ENCODE assay signal across 27 cellular contexts in genomic region chr12:53781218-53781801, GRCh38. TPM values are rescaled to one million over a fixed set of nuclear protein-coding genes. Genes with fewer than 3 reads are reported as not detected.
DNase-seq lines count a peak whose midpoint lies in the region; ATAC-seq and TF ChIP-seq lines count a peak whose summit lies in the region.
"Had no signal": no experiment of that assay in that cellular context is flagged by ENCODE, and none has a peak within 500 bp of the region (broad histone marks: within the 10 kb centered on the region; RNA-seq: fewer than 3 reads in every experiment).

No MANE protein-coding gene starts in this region.

- no peak overlapping the region for H2AK5ac ChIP-seq in IMR-90 (ENCODE audit: low read depth, low read length)

- no peak overlapping the region for H3K18ac ChIP-seq in IMR-90 (ENCODE audit: low read depth, low read length)

- no peak overlapping the region for H4K8ac ChIP-seq in IMR-90 (ENCODE audit: low read depth in 2 of 2, low read length in 2 of 2)

- no peak overlapping the region for H2BK15ac ChIP-seq in IMR-90 (ENCODE audit: low read depth, low read length)

- H4K5ac ChIP-seq in IMR-90 (ENCODE audit: low read depth, low read length) = no peak overlapping the region

- TF ChIP-seq POLR2A in IMR-90 (IDR thresholded peaks at IDR 0.05; ENCODE audit: low read depth, low read length) (no peak), adrenal gland (IDR thresholded peaks at IDR 0.05) (no peak)

- H3K14ac ChIP-seq in IMR-90 (replicated peaks; ENCODE audit: low read depth, low read length) = no peak overlapping the region

- H3K9ac ChIP-seq in IMR-90 (ENCODE audit: low read depth, low read length) = no peak overlapping the region
- H3K9ac ChIP-seq: neural progenitor cell had no signal

- TF ChIP-seq RAD21 in IMR-90 (IDR thresholded peaks at IDR 0.05; ENCODE audit: low read length) = no peak

- no peaks in the 10 kb centered on the region for H3K79me1 ChIP-seq in IMR-90 (ENCODE audit: low read depth in 1 of 2, low read length in 2 of 2)

- no peak for TF ChIP-seq CTCF in IMR-90 (conservative IDR thresholded peaks at IDR 0.05; ENCODE audit: low read depth, low read length)
- TF ChIP-seq CTCF in foreskin fibroblast (IDR thresholded peaks at IDR 0.05; ENCODE audit: low read depth, low read length) = no peak
- TF ChIP-seq CTCF in adrenal gland (IDR thresholded peaks at IDR 0.05) = no peak
- no peak for TF ChIP-seq CTCF in osteocyte (IDR thresholded peaks at IDR 0.05)
- no peak for TF ChIP-seq CTCF in lower lobe of right lung (IDR thresholded peaks at IDR 0.05)

- no CpG with 5 or more reads among the region's 5 CpGs for WGBS in IMR-90 (ENCODE audit: extremely low coverage in 2 of 2, insufficient read length in 1 of 2), 2 experiments
- WGBS in adrenal gland, 4 donors = 19 to 24% (median 23%) methylated on average over 5 of the region's 5 CpGs

- H3K27ac ChIP-seq in IMR-90 (ENCODE audit: insufficient read depth, low read length) = no peak overlapping the region
- H3K27ac ChIP-seq in adrenal gland = no peak overlapping the region
- no peak overlapping the region for H3K27ac ChIP-seq in lower lobe of right lung
- H3K27ac ChIP-seq: C4-2B, foreskin keratinocyte, hepatocyte, neural progenitor cell, uterus had no signal

- H3K9me3 ChIP-seq in IMR-90 (ENCODE audit: control insufficient read depth, insufficient read depth, low read length) (no peaks in the 10 kb centered on the region), adrenal gland (replicated peaks in 1 of 3) (no peaks in the 10 kb centered on the region), lower lobe of right lung (no peaks in the 10 kb centered on the region)
- H3K9me3 ChIP-seq: mucosa of descending colon, uterus had no signal

- no peak overlapping the region for H2BK5ac ChIP-seq in IMR-90 (ENCODE audit: low read depth, low read length, poor library complexity, severe bottlenecking)

- no peak overlapping the region for H4K91ac ChIP-seq in IMR-90 (ENCODE audit: insufficient read depth, low read depth, low read length)

- H3K4me3 ChIP-seq in IMR-90 (ENCODE audit: insufficient read depth, low read depth, low read length) = no peak overlapping the region
- H3K4me3 ChIP-seq in foreskin fibroblast (ENCODE audit: low read depth in 1 of 2, low read length in 2 of 2) = no peak overlapping the region
- no peak overlapping the region for H3K4me3 ChIP-seq in adrenal gland
- H3K4me3 ChIP-seq in lower lobe of right lung = no peak overlapping the region
- H3K4me3 ChIP-seq: hepatocyte, mucosa of descending colon, neural progenitor cell, uterus had no signal

- peaks cover 83% of the 10 kb centered on the region for H3K27me3 Mint-ChIP-seq in osteocyte (ENCODE audit: unreplicated experiment)

- H3K56ac ChIP-seq in IMR-90 (ENCODE audit: extremely low read depth, insufficient read depth, low read length) = no peak overlapping the region

- H3K4me3 Mint-ChIP-seq in osteocyte (ENCODE audit: unreplicated experiment) = no peak overlapping the region
- H3K4me3 Mint-ChIP-seq: activated naive CD8-positive, alpha-beta T cell; neural progenitor cell had no signal

- H3K27me3 ChIP-seq in IMR-90 (ENCODE audit: control insufficient read depth, insufficient read depth, low read length) (peaks cover 40% of the 10 kb centered on the region), adrenal gland (peaks cover 21% of the 10 kb centered on the region), lower lobe of right lung (ENCODE audit: low read depth) (peaks cover 24% of the 10 kb centered on the region)
- H3K27me3 ChIP-seq: foreskin keratinocyte, uterus had no signal

- H3K23ac ChIP-seq in IMR-90 (ENCODE audit: low read depth, low read length) = no peak overlapping the region

- no peaks in the 10 kb centered on the region for H3K4me1 ChIP-seq in IMR-90 (ENCODE audit: control insufficient read depth, insufficient read depth, low read length)
- H3K4me1 ChIP-seq in adrenal gland (replicated peaks in 1 of 2) = no peaks in the 10 kb centered on the region
- no peaks in the 10 kb centered on the region for H3K4me1 ChIP-seq in lower lobe of right lung
- H3K4me1 ChIP-seq: neural progenitor cell had no signal

- H3K4me2 ChIP-seq in IMR-90 (ENCODE audit: low read depth, low read length) = no peak overlapping the region
- H3K4me2 ChIP-seq: hepatocyte, neural progenitor cell had no signal

- dilution Hi-C loops in IMR-90 (cut with HindIII; ENCODE audit: low sequenced_read_pairs, unreplicated experiment) = no loop called here

- no peaks in the 10 kb centered on the region for H4K20me1 ChIP-seq in IMR-90 (ENCODE audit: insufficient read depth, low read length)

- in situ Hi-C loops in IMR-90 (cut with MboI; ENCODE audit: low sequenced_read_pairs) = no loop called here

- H3K27ac Mint-ChIP-seq in osteocyte (ENCODE audit: unreplicated experiment) = no peak overlapping the region
- H3K27ac Mint-ChIP-seq: activated naive CD8-positive, alpha-beta T cell; activated T-helper 2 cell treated with anti-CD3 and anti-CD28 coated beads, Interferon-gamma antibody, Interleukin-2, Interleukin-4, amounts not matched to agents 10 μg/mL and 5 μg/mL and 100 μg/mL, durations not matched to agents 14 hours and 24 hours and 36 hours; neural progenitor cell; progenitor cell of endocrine pancreas had no signal

- H3K36me3 ChIP-seq in IMR-90 (ENCODE audit: control insufficient read depth, insufficient read depth, low read length) (no peaks in the 10 kb centered on the region), adrenal gland (replicated peaks in 1 of 2) (no peaks in the 10 kb centered on the region), lower lobe of right lung (no peaks in the 10 kb centered on the region)
- H3K36me3 ChIP-seq: neural progenitor cell, uterus had no signal

- H3K36me3 Mint-ChIP-seq in osteocyte (ENCODE audit: unreplicated experiment) = no peaks in the 10 kb centered on the region
- H3K36me3 Mint-ChIP-seq: activated naive CD8-positive, alpha-beta T cell; neural progenitor cell had no signal

- BruUV-seq in IMR-90 (replicated peaks; lab: Mats Ljungman, UMichigan) = no TSS peak

- H3K4ac ChIP-seq in IMR-90 (ENCODE audit: low read depth, low read length) = no peak overlapping the region

- H2BK120ac ChIP-seq in IMR-90 (ENCODE audit: low read depth, low read length) = no peak overlapping the region

- H3K9me3 Mint-ChIP-seq in osteocyte (ENCODE audit: unreplicated experiment) = no peaks in the 10 kb centered on the region
- H3K9me3 Mint-ChIP-seq: activated T-helper 2 cell treated with anti-CD3 and anti-CD28 coated beads, Interferon-gamma antibody, Interleukin-2, Interleukin-4, amounts not matched to agents 10 μg/mL and 5 μg/mL and 100 μg/mL, durations not matched to agents 14 hours and 24 hours and 36 hours; neural progenitor cell had no signal

- no peak overlapping the region for H2BK20ac ChIP-seq in IMR-90 (ENCODE audit: low read depth, low read length)

- intact Hi-C loops in IMR-90 (cut with micrococcal nuclease) (no loop called here), adrenal gland (cut with DNase I) (no loop called here), lower lobe of right lung (cut with DNase I) (no loop called here)

- CTCF ChIA-PET in IMR-90 (lab: Yijun Ruan, JAX) = no interaction called here

- ATAC-seq in IMR-90 (ENCODE audit: low read depth) (no peak), lower lobe of right lung (no peak)
- ATAC-seq: foreskin keratinocyte had no signal

- no peak overlapping the region for H2AFZ ChIP-seq in IMR-90 (replicated peaks; ENCODE audit: low read length, poor library complexity)
- H2AFZ ChIP-seq: hepatocyte, neural progenitor cell had no signal

- POLR2A ChIA-PET in IMR-90 (lab: Charles Lee; ENCODE audit: unreplicated experiment) = no interaction called here

- DNase-seq in Ammon's horn (ENCODE audit: low spot score) (peak; percentile 30), IMR-90 (peak; percentile 16), NCI-H774 (lab: John Stamatoyannopoulos, UW) (peak; percentile 42), foreskin fibroblast (peak; percentile 35 to 57), adrenal gland (no peak), osteocyte (ENCODE audit: extremely low spot score, unreplicated experiment) (no peak), CD1c-positive myeloid dendritic cell (ENCODE audit: extremely low spot score) (no peak), lower lobe of right lung (no peak)
- DNase-seq: ACHN; activated CD4-positive, alpha-beta T cell treated with anti-CD3 and anti-CD28 coated beads, Interleukin-2, amount 50 U/mL, for 1 hour; GF-D8; mucosa of descending colon; NCI-H1436 treated with DMSO at 0.1 percent for 48 hours; NCI-H2227 treated with DMSO at 0.1 percent for 48 hours; RPMI8226; uterus had no signal

- H3K9me1 ChIP-seq in IMR-90 (ENCODE audit: insufficient read depth, low read length) = no peaks in the 10 kb centered on the region

- no peaks in the 10 kb centered on the region for H3K4me1 Mint-ChIP-seq in osteocyte (ENCODE audit: unreplicated experiment)
- H3K4me1 Mint-ChIP-seq: neural progenitor cell had no signal

- H2AK9ac ChIP-seq in IMR-90 (replicated peaks; ENCODE audit: low read depth, low read length, poor library complexity) = no peak overlapping the region

TF ChIP-seq in IMR-90, 13 proteins besides CTCF, POLR2A, EP300 and RAD21 (continues in another document):
- TF ChIP-seq MAZ (IDR thresholded peaks at IDR 0.05; ENCODE audit: borderline replicate concordance, low read depth, low read length) = no peak
- TF ChIP-seq RCOR1 (IDR thresholded peaks at IDR 0.05; ENCODE audit: insufficient replicate concordance, low read length) = no peak
- no peak for TF ChIP-seq FOS (IDR thresholded peaks at IDR 0.05; ENCODE audit: low read depth, low read length)
- no peak for TF ChIP-seq MXI1 (IDR thresholded peaks at IDR 0.05; ENCODE audit: borderline replicate concordance, low read depth, low read length)

RNA-seq across cellular contexts. Expression of gene CISTR, which starts 29.5 kb away (rescaled TPM):
- total RNA-seq in IMR-90 (2012; rRNA removed) (not detected in 2 replicates), adrenal gland (not detected), osteocyte (not detected in 2 replicates), lower lobe of right lung (not detected)
- polyA plus RNA-seq in IMR-90 (2012; rRNA removed) (not detected in 2 replicates), adrenal gland (not detected)
- not detected in 2 replicates for polyA plus RNA-seq in IMR-90 (2012; cell fraction: cytosol; rRNA removed)
- polyA plus RNA-seq in IMR-90 (2012; cell fraction: nucleus; rRNA removed; ENCODE audit: low replicate concordance) = not detected in 2 replicates
- total RNA-seq: activated T-helper 2 cell treated with anti-CD3 and anti-CD28 coated beads, Interferon-gamma antibody, Interleukin-2, Interleukin-4, amounts not matched to agents 10 μg/mL and 5 μg/mL and 100 μg/mL, durations not matched to agents 14 hours and 24 hours and 36 hours; cerebellum; epithelial cell of proximal tubule; foreskin keratinocyte; hepatocyte; liver; mucosa of descending colon; progenitor cell of endocrine pancreas; T-helper 2 cell treated with Interferon-gamma antibody and Interleukin-4, amounts not matched to agents 100 ng/mL and 5 ng/mL, for 36 hours; uterus had no signal
- polyA plus RNA-seq: foreskin keratinocyte, hepatocyte, liver had no signal

RNA-seq across cellular contexts. Expression of gene CALCOCO1, which starts 54.1 kb away (rescaled TPM):
- total RNA-seq in IMR-90 (2012; rRNA removed) (100.0 and 169 TPM in 2 replicates), adrenal gland (100 to 1,000 TPM in 6 of 8 donors, 10 to 100 TPM in 2; 62.2 to 187 (median 146) TPM), osteocyte (186 and 198 TPM in 2 replicates), lower lobe of right lung (212 TPM)
- polyA plus RNA-seq in IMR-90 (2012; rRNA removed) (110 and 156 TPM in 2 replicates), adrenal gland (100 to 1,000 TPM in 1 of 3 donors, 10 to 100 TPM in 2; 48.0 to 128 (median 85.4) TPM)
- polyA plus RNA-seq in IMR-90 (2012; cell fraction: cytosol; rRNA removed) = 66.6 and 103 TPM in 2 replicates
- polyA plus RNA-seq in IMR-90 (2012; cell fraction: nucleus; rRNA removed; ENCODE audit: low replicate concordance) = 596 and 737 TPM in 2 replicates

Comparison
In these comparisons a context has a peak if more than half of its experiments do, and no peak if none do; other contexts are left out.
1. DNase-seq: peak in Ammon's horn (single experiment), IMR-90 (single experiment), NCI-H774 (single experiment) and foreskin fibroblast (2 of 2); none in adrenal gland (0 of 7), osteocyte (single experiment), CD1c-positive myeloid dendritic cell (single experiment) and lower lobe of right lung (single experiment).